In genomic region chrX:123788193-123788592, GRCh38 we compare ENCODE assay signal across 8 cellular contexts. TPM values are rescaled to one million over a fixed set of nuclear protein-coding genes. Genes with fewer than 3 reads are reported as not detected.
DNase-seq lines count a peak whose midpoint lies in the region; ATAC-seq, FAIRE-seq and TF ChIP-seq lines count a peak whose summit lies in the region.
"Not testable (repeated sequence)": the region's sequence is repeated elsewhere in the genome, so short reads cannot be mapped to it uniquely, and the experiment has no call there.

No MANE protein-coding gene starts in this region.

- TF ChIP-seq POLR2A in K562 (conservative IDR thresholded peaks at IDR 0.05) = not testable (repeated sequence)

- not testable (repeated sequence) for FAIRE-seq in K562 (lab: Jason Lieb, UNC)

- H3K9me1 ChIP-seq in K562 (ENCODE audit: control insufficient read depth, insufficient read depth, low read length) = not testable (repeated sequence)

- CTCF ChIA-PET in K562 (lab: Yijun Ruan, JAX; ENCODE audit: low intra/inter-chr PET ratio) = not testable (repeated sequence)

- H4K20me1 ChIP-seq in K562 (replicated peaks; ENCODE audit: control insufficient read depth, insufficient read depth, low read length); smooth muscle cell (ENCODE audit: low read depth): not testable (repeated sequence)

- in situ Hi-C loops in K562 (cut with MboI) = not testable (repeated sequence)

- POLR2A ChIA-PET in K562 (lab: Yijun Ruan, JAX) = interaction anchor here (1.1 kb wide), 1 partner anchor 16 kb away, joined by 3 read pairs; no protein-coding TSS in a partner anchor

- not testable (repeated sequence) for H3K27me3 ChIP-seq in K562 (ENCODE audit: control insufficient read depth in 2 of 2, insufficient read depth in 2 of 2, low read length in 2 of 2); smooth muscle cell (ENCODE audit: low read depth)

- H3K27ac ChIP-seq in K562 (ENCODE audit: extremely low read depth, low read depth, low read length) = not testable (repeated sequence)
- peak overlapping the region; percentile 9 for H3K27ac ChIP-seq in smooth muscle cell (ENCODE audit: low read depth)

- intact Hi-C loops in K562 (cut with micrococcal nuclease) = not testable (repeated sequence)

- H3K9me3 ChIP-seq in K562 (replicated peaks; ENCODE audit: control insufficient read depth, insufficient read depth, low read depth, low read length); smooth muscle cell (replicated peaks; ENCODE audit: low read depth): not testable (repeated sequence)

- not testable (repeated sequence) for H3K9ac ChIP-seq in K562 (ENCODE audit: insufficient read depth in 1 of 2, low read depth in 2 of 2, low read length in 2 of 2); smooth muscle cell (ENCODE audit: low read depth)

- not testable (repeated sequence) for TF ChIP-seq EP300 in K562 (IDR thresholded peaks at IDR 0.05; ENCODE audit: low read length)

- H2AFZ ChIP-seq in K562 (ENCODE audit: low read depth, low read length); smooth muscle cell (ENCODE audit: low read depth): not testable (repeated sequence)

- H3K79me2 ChIP-seq in K562 (ENCODE audit: control insufficient read depth, insufficient read depth, low read length); smooth muscle cell (ENCODE audit: low read depth): not testable (repeated sequence)

- not testable (repeated sequence) for TF ChIP-seq RAD21 in K562 (CRISPR knock-in tag; conservative IDR thresholded peaks at IDR 0.05 in 1 of 2, IDR thresholded peaks at IDR 0.05 in 1 of 2)

- peak; percentile 46 for DNase-seq in Daoy (ENCODE audit: low read depth)
- peak; percentile 36 for DNase-seq in HCEC 1CT
- DNase-seq in LHCN-M2 (ENCODE audit: low read depth) = peak; percentile 32
- DNase-seq in RKO (ENCODE audit: low spot score) = peak; percentile 50
- peak in 1 of 4 experiments; percentile 34 for DNase-seq in K562 (ENCODE audit: extremely low read depth in 1 of 4, low spot score in 3 of 4)
- peak; percentile 13 for DNase-seq in fibroblast of gingiva (ENCODE audit: low read depth)
- DNase-seq in iris pigment epithelial cell (ENCODE audit: low read depth) = peak; percentile 57
- DNase-seq in smooth muscle cell (lab: John Stamatoyannopoulos, UW; ENCODE audit: unreplicated experiment) = not testable (repeated sequence)

- 83% methylated on average over 6 of the region's 15 CpGs for WGBS in K562 (ENCODE audit: insufficient coverage, low coverage, missing lambda C conversion rate)
- 55% methylated on average over 15 of the region's 15 CpGs for WGBS in smooth muscle cell (ENCODE audit: low lambda C conversion rate)

- TF ChIP-seq CTCF in K562 (IDR thresholded peaks at IDR 0.05 in 2 of 3, conservative IDR thresholded peaks at IDR 0.05 in 1 of 3; ENCODE audit: insufficient read depth in 2 of 3, low read depth in 1 of 3, low read length in 3 of 3); smooth muscle cell (IDR thresholded peaks at IDR 0.05; ENCODE audit: borderline replicate concordance, insufficient read depth, poor library complexity, severe bottlenecking): not testable (repeated sequence)

- not testable (repeated sequence) for H3F3A ChIP-seq in smooth muscle cell (ENCODE audit: low read depth)

- H3K4me1 ChIP-seq in K562 (replicated peaks in 1 of 2; ENCODE audit: control insufficient read depth in 2 of 2, insufficient read depth in 2 of 2, low read length in 2 of 2); smooth muscle cell (ENCODE audit: low read depth): not testable (repeated sequence)

- ATAC-seq in K562 = not testable (repeated sequence)

- not testable (repeated sequence) for H3K4me2 ChIP-seq in K562 (ENCODE audit: insufficient read depth, low read length); smooth muscle cell

- H3K36me3 ChIP-seq in K562 (ENCODE audit: control insufficient read depth, insufficient read depth, low read length); smooth muscle cell (ENCODE audit: low read depth): not testable (repeated sequence)

- not testable (repeated sequence) for BruUV-seq in K562 (replicated peaks; lab: Mats Ljungman, UMichigan)

- not testable (repeated sequence) for H3K4me3 ChIP-seq in K562, smooth muscle cell

TF ChIP-seq in K562, 482 proteins besides CTCF, POLR2A, EP300 and RAD21:
- TF ChIP-seq EGR1 (conservative IDR thresholded peaks at IDR 0.05) = peak; percentile 73

RNA-seq across cellular contexts. Expression of gene THOC2, which starts 55.3 kb away (rescaled TPM):
- total RNA-seq in Daoy (2014; rRNA removed; shearing (Covaris generic)) = 44.4 and 51.3 TPM in 2 replicates
- 51.2 and 57.0 TPM in 2 replicates for total RNA-seq in LHCN-M2 (2014; rRNA removed)
- 13.6 TPM for polyA plus RNA-seq in LHCN-M2 (2012)
- total RNA-seq in K562 (2011; cell fraction: chromatin; rRNA removed; ENCODE audit: low replicate concordance) = 149 and 864 TPM in 2 replicates
- total RNA-seq in K562 (2011; cell fraction: nucleolus; rRNA removed) = 56.5 and 100 TPM in 2 replicates
- total RNA-seq in K562 (2011; cell fraction: nucleoplasm; rRNA removed) = 222 and 243 TPM in 2 replicates
- 119 and 162 TPM in 2 replicates for total RNA-seq in K562 (2014; rRNA removed)
- total RNA-seq in K562 (2014; rRNA removed; fragmentation: Illumina TruSeq; extraction: Trizol) = 192 and 205 TPM in 2 replicates
- 183 and 201 TPM in 2 replicates for total RNA-seq in K562 (2015; rRNA removed; fragmentation: Illumina TruSeq; extraction: Trizol)
- 136 and 140 TPM in 2 replicates for total RNA-seq in K562 (2021)
- 216 and 234 TPM in 2 replicates for polyA plus RNA-seq in K562 (2011; rRNA removed)
- 26.0 and 61.6 TPM in 2 replicates for polyA plus RNA-seq in K562 (2011; cell fraction: cytosol; rRNA removed)
- polyA plus RNA-seq in K562 (2011; cell fraction: nucleus; rRNA removed) = 215 and 405 TPM in 2 replicates
- polyA plus RNA-seq in K562 (2012) = 70.0 and 75.4 TPM in 2 replicates
- polyA plus RNA-seq in K562 (2014; fragmentation: Illumina TruSeq; extraction: Trizol) = 157 and 192 TPM in 2 replicates
- 100 to 1,000 TPM; 131 to 194 TPM for polyA plus RNA-seq in K562 (2014; fragmentation: Nextera tagmentation; extraction: Ambion mirVana)
- 162 and 170 TPM in 2 replicates for polyA plus RNA-seq in K562 (2014; rRNA removed)
- 262 and 289 TPM in 2 replicates for polyA minus RNA-seq in K562 (2011; rRNA and poly(A)+ RNA removed)
- 50.3 and 64.3 TPM in 2 replicates for polyA minus RNA-seq in K562 (2011; cell fraction: cytosol; rRNA and poly(A)+ RNA removed)
- 206 and 429 TPM in 2 replicates for polyA minus RNA-seq in K562 (2011; cell fraction: nucleus; rRNA and poly(A)+ RNA removed)
- total RNA-seq in smooth muscle cell = 113 and 115 TPM in 2 replicates
- polyA plus RNA-seq in smooth muscle cell = 56.8 and 66.0 TPM in 2 replicates
